In the genomic region with DNA sequence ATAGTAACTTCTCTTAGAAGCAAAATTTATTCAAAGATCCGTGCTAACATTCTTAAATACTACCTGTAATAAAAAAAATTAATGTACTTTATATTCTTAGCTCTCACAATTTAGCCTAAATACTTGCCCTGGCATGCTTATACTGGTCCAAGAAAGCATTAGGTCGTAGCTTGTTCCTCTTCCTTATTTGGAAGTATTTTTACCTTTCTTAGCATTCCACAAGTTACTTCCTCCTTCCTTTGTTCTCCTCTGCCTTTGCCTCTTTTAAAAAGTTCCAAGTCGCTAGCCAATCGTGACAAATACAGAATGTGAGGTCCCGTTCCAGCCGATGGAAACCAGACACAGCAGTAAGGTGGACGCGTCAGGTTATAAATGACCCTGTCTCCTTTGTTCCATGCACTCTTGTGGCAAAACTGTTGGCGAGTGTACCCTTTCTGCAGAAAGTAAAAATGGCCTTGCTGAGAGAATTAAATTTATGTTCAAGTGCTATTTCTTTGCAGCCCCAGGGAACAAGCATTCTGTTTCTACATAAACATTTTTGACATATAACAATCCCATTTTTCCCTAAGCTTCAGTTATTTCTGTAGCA, we compare ENCODE assay signal across 6 cellular contexts. TPM values are rescaled to one million over a fixed set of nuclear protein-coding genes. Genes with fewer than 3 reads are reported as not detected.
DNase-seq lines count a peak whose midpoint lies in the region; ATAC-seq, FAIRE-seq and TF ChIP-seq lines count a peak whose summit lies in the region.
"Not testable (repeated sequence)": the region's sequence is repeated elsewhere in the genome, so short reads cannot be mapped to it uniquely, and the experiment has no call there.

No MANE protein-coding gene starts in this region.

- not testable (repeated sequence) for H3K23me2 ChIP-seq in H1 (ENCODE audit: low read depth, low read length)

- H3K79me1 ChIP-seq in H1 (ENCODE audit: low read depth, low read length); trophoblast cell (ENCODE audit: low read length): not testable (repeated sequence)

- not testable (repeated sequence) for H3K36me3 ChIP-seq in HEK293 (ENCODE audit: control insufficient read depth in 2 of 2, insufficient read depth in 1 of 2, low read length in 2 of 2); H1 (ENCODE audit: control insufficient read depth in 2 of 4, insufficient read depth in 4 of 4, low read length in 3 of 4); trophoblast cell (ENCODE audit: control insufficient read depth in 1 of 2, insufficient read depth in 2 of 2, low read length in 2 of 2)

- H3K27ac ChIP-seq in HEK293 (ENCODE audit: extremely low read depth, low read depth, low read length), result not testable (repeated sequence)
- H3K27ac ChIP-seq in H1 (ENCODE audit: low read depth, low read length), result peak overlapping the region; percentile 74; the same call in 1 of the 2 replicates
- peak overlapping the region; percentile 52 for H3K27ac ChIP-seq in epithelial cell of prostate
- peak overlapping the region; percentile 17 for H3K27ac ChIP-seq in trophoblast cell (ENCODE audit: low read depth, low read length)

- H2AFZ ChIP-seq in H1 (ENCODE audit: low read length); trophoblast cell (ENCODE audit: insufficient read depth, low read length, poor library complexity): not testable (repeated sequence)

- not testable (repeated sequence) for H4K91ac ChIP-seq in H1 (replicated peaks; ENCODE audit: insufficient read length, low read length); trophoblast cell (ENCODE audit: low read depth, low read length)

- peaks cover 24% of the 10 kb centered on the region for H3K9me3 Mint-ChIP-seq in WTC11

- not testable (repeated sequence) for H2BK20ac ChIP-seq in H1 (ENCODE audit: low read length)

- H3K36me3 Mint-ChIP-seq in WTC11, result peaks cover 17% of the 10 kb centered on the region

- H3K27me3 Mint-ChIP-seq in WTC11 (ENCODE audit: low read depth), result not testable (repeated sequence)

- not testable (repeated sequence) for DNase-seq in WTC11 (ENCODE audit: low spot score); H1 (ENCODE audit: low read depth in 1 of 2, low spot score in 2 of 2); epithelial cell of prostate (ENCODE audit: low read depth, low spot score); trophoblast cell
- DNase-seq in kidney tubule cell (ENCODE audit: low spot score), result peak; percentile 40

- not testable (repeated sequence) for H4K8ac ChIP-seq in H1 (ENCODE audit: extremely low read depth, insufficient read depth, low read length); trophoblast cell (ENCODE audit: low read depth, low read length)

- H3K4me3 Mint-ChIP-seq in WTC11, result peak overlapping the region; percentile 31; the same call in 1 of the 2 replicates

- H2BK15ac ChIP-seq in H1 (ENCODE audit: low read length), result not testable (repeated sequence)

- not testable (repeated sequence) for H3K14ac ChIP-seq in H1 (ENCODE audit: insufficient read length); trophoblast cell (ENCODE audit: low read length)

- H3K4me3 ChIP-seq in HEK293 (ENCODE audit: low read depth, low read length); trophoblast cell (ENCODE audit: low read depth, low read length): not testable (repeated sequence)
- peak overlapping the region in 1 of 4 experiments; percentile 45; a peak in 2 of 8 replicates for H3K4me3 ChIP-seq in H1 (ENCODE audit: extremely low read depth in 1 of 4, insufficient read depth in 2 of 4, low read depth in 3 of 4, low read length in 4 of 4)

- H3K4me2 ChIP-seq in H1 (ENCODE audit: insufficient read depth in 1 of 2, low read depth in 2 of 2, low read length in 2 of 2), result peak overlapping the region; percentile 31 to 50; a peak in 3 of 4 replicates
- not testable (repeated sequence) for H3K4me2 ChIP-seq in trophoblast cell (ENCODE audit: low read length)

- H3K18ac ChIP-seq in H1 (ENCODE audit: extremely low read depth, low read length); trophoblast cell (ENCODE audit: low read length): not testable (repeated sequence)

- not testable (repeated sequence) for TF ChIP-seq RAD21 in H1 (IDR thresholded peaks at IDR 0.05 in 1 of 2, conservative IDR thresholded peaks at IDR 0.05 in 1 of 2; ENCODE audit: low read depth in 2 of 2, low read length in 2 of 2)

- not testable (repeated sequence) for ATAC-seq in WTC11

- H3K4me1 ChIP-seq in HEK293 (ENCODE audit: control insufficient read depth, insufficient read depth, low read length); H1 (replicated peaks in 1 of 4; ENCODE audit: control insufficient read depth in 3 of 4, insufficient read depth in 4 of 4, low read length in 3 of 4); trophoblast cell (ENCODE audit: control insufficient read depth in 1 of 2, insufficient read depth in 2 of 2, low read length in 2 of 2): not testable (repeated sequence)

- not testable (repeated sequence) for H2BK5ac ChIP-seq in H1 (ENCODE audit: low read depth, low read length); trophoblast cell (ENCODE audit: low read depth, low read length, poor library complexity)

- POLR2A ChIA-PET in HEK293 (lab: Yijun Ruan, JAX); WTC11 (lab: Charles Lee): not testable (repeated sequence)
- POLR2A ChIA-PET in H1 (lab: Charles Lee; ENCODE audit: partially characterized antibody), result interaction anchor here (0.6 to 1.5 kb wide), 4 partner anchors 11 to 109 kb away, joined by 3 to 9 read pairs (median 5); partner anchors contain the start of gene TANC2

- H3K4ac ChIP-seq in H1 (replicated peaks; ENCODE audit: insufficient read length, low read depth, low read length); trophoblast cell (ENCODE audit: low read depth, low read length): not testable (repeated sequence)

- H3K56ac ChIP-seq in H1 (replicated peaks; ENCODE audit: insufficient read length, low read depth, low read length), result not testable (repeated sequence)

- not testable (repeated sequence) for H3K27me3 ChIP-seq in H1 (replicated peaks in 1 of 4; ENCODE audit: control insufficient read depth in 3 of 4, extremely low read depth in 1 of 4, insufficient read depth in 3 of 4, low read length in 3 of 4); trophoblast cell (ENCODE audit: insufficient read depth, low read length)

- H3K9me3 ChIP-seq in HEK293 (ENCODE audit: control insufficient read depth, insufficient read depth, low read depth, low read length); H1 (ENCODE audit: insufficient read depth in 2 of 2, low read depth in 1 of 2, low read length in 1 of 2); trophoblast cell (ENCODE audit: insufficient read depth, low read depth, low read length): not testable (repeated sequence)

- not testable (repeated sequence) for H2BK12ac ChIP-seq in H1 (ENCODE audit: low read depth, low read length); trophoblast cell (ENCODE audit: low read length)

- 6% methylated on average over 9 of the region's 9 CpGs; no CpG with 5 or more reads in 1 of the 2 experiments for WGBS in H1 (ENCODE audit: extremely low coverage in 1 of 2, insufficient coverage in 1 of 2, insufficient read length in 1 of 2, insufficient replicate concordance in 2 of 2, low coverage in 1 of 2, low lambda C conversion rate in 2 of 2, missing lambda C conversion rate in 1 of 2), 2 experiments
- WGBS in trophoblast cell (ENCODE audit: extremely low coverage, insufficient coverage, insufficient read length), result no CpG with 5 or more reads among the region's 9 CpGs

- not testable (repeated sequence) for H4K5ac ChIP-seq in H1 (ENCODE audit: insufficient read length, low read depth, low read length)

- not testable (repeated sequence) for TF ChIP-seq CTCF in HEK293 (tag by site-specific recombination; IDR thresholded peaks at IDR 0.05); WTC11 (IDR thresholded peaks at IDR 0.05); H1 (IDR thresholded peaks at IDR 0.05; ENCODE audit: control extremely low read depth in 1 of 3, insufficient read depth in 1 of 3, low read depth in 1 of 3, low read length in 3 of 3)

- peak; percentile 19 for FAIRE-seq in H1 (lab: Jason Lieb, UNC)

- H4K20me1 ChIP-seq in H1 (replicated peaks in 1 of 2; ENCODE audit: control insufficient read depth in 1 of 2, insufficient read depth in 2 of 2, low read length in 2 of 2), result not testable (repeated sequence)

- H3K27ac Mint-ChIP-seq in WTC11, result peak overlapping the region; percentile 87

- TF ChIP-seq EP300 in H1 (IDR thresholded peaks at IDR 0.05; ENCODE audit: borderline replicate concordance in 1 of 2, low read depth in 2 of 2, low read length in 2 of 2), result not testable (repeated sequence)

- peak overlapping the region in 3 of 4 experiments; percentile 49 to 63 (median 61); a peak in 6 of 7 replicates for H3K9ac ChIP-seq in H1 (replicated peaks in 1 of 4; ENCODE audit: extremely low read depth in 1 of 4, low read depth in 3 of 4, low read length in 3 of 4)
- H3K9ac ChIP-seq in trophoblast cell (ENCODE audit: low read length), result not testable (repeated sequence)

- H3K4me1 Mint-ChIP-seq in WTC11, result not testable (repeated sequence)

- not testable (repeated sequence) for H4K12ac ChIP-seq in trophoblast cell (ENCODE audit: low read depth, low read length)

- not testable (repeated sequence) for H3K23ac ChIP-seq in H1 (ENCODE audit: insufficient read length); trophoblast cell (ENCODE audit: low read length)

- H2BK120ac ChIP-seq in H1 (replicated peaks; ENCODE audit: low read depth, low read length); trophoblast cell (ENCODE audit: insufficient read depth, low read length, poor library complexity): not testable (repeated sequence)

- peaks cover 0 to 46% of the 10 kb centered on the region in 2 experiments; a peak in 3 of 4 replicates for H3K79me2 ChIP-seq in H1 (ENCODE audit: control insufficient read depth in 1 of 2, insufficient read depth in 2 of 2, low read length in 2 of 2)
- peaks cover 20% of the 10 kb centered on the region for H3K79me2 ChIP-seq in trophoblast cell (ENCODE audit: control insufficient read depth, insufficient read depth, low read length, poor library complexity)

- peak; percentile 36 to 79 for TF ChIP-seq POLR2A in H1 (IDR thresholded peaks at IDR 0.05; ENCODE audit: control extremely low read depth in 1 of 2, low read depth in 2 of 2, low read length in 2 of 2)

- CTCF ChIA-PET in HEK293 (lab: Yijun Ruan, JAX) (interaction anchor here (0.6 to 1.3 kb wide), 4 partner anchors 18 to 436 kb away, joined by 3 to 10 read pairs (median 4); no protein-coding TSS in a partner anchor), H1 (lab: Charles Lee; ENCODE audit: partially characterized antibody) (interaction anchor here (1.3 to 2.5 kb wide), 4 partner anchors 9 to 283 kb away, joined by 4 to 14 read pairs (median 4); no protein-coding TSS in a partner anchor)
- CTCF ChIA-PET in WTC11 (lab: Charles Lee), result not testable (repeated sequence)

- H2AK5ac ChIP-seq in H1 (ENCODE audit: low read depth, low read length); trophoblast cell (ENCODE audit: low read length): not testable (repeated sequence)

RNA-seq across cellular contexts. Expression of gene TANC2, which starts 10.7 kb away (rescaled TPM):
- 15.6 to 18.6 TPM (median 15.9 TPM) in 3 replicates for total RNA-seq in WTC11 (2021)
- total RNA-seq in H1 (2021; fragmentation: NEBNext Ultra II Directional; extraction: Animal tissue kit (Norgen Biotek cat#: 25700)), result 21.8 and 21.9 TPM in 2 replicates
- 5.7 and 9.0 TPM in 2 replicates for polyA plus RNA-seq in H1 (2011; rRNA removed)
- polyA plus RNA-seq in H1 (2011; cell fraction: cytosol; rRNA removed), result 4.7 TPM
- 32.3 TPM for polyA plus RNA-seq in H1 (2011; cell fraction: nucleus; rRNA removed)
- polyA plus RNA-seq in H1 (2012, experiment 1 of 2), result 4.8 to 8.5 TPM (median 5.7 TPM) in 4 replicates
- 0.29 TPM for polyA plus RNA-seq in H1 (2012, experiment 2 of 2)
- polyA plus RNA-seq in H1 (2013, experiment 1 of 2), result 3.2 TPM
- 2.5 TPM for polyA plus RNA-seq in H1 (2013, experiment 2 of 2)
- polyA minus RNA-seq in H1 (2011; rRNA and poly(A)+ RNA removed), result 111 and 121 TPM in 2 replicates
- polyA minus RNA-seq in H1 (2011; cell fraction: cytosol; rRNA and poly(A)+ RNA removed), result 30.6 TPM
- polyA minus RNA-seq in H1 (2011; cell fraction: nucleus; rRNA and poly(A)+ RNA removed), result 184 TPM
- 81.0 and 87.7 TPM in 2 replicates for polyA plus RNA-seq in trophoblast cell (2013)
